ENCODE assay signal across 22 cellular contexts in genomic region chr4:18050448-18050847, GRCh38.
"Had no signal": no experiment of that assay in that cellular context is flagged by ENCODE, and none has a peak within 500 bp of the region (broad histone marks: within the 10 kb centered on the region; RNA-seq: fewer than 3 reads in every experiment).

No MANE protein-coding gene starts in this region.

- H3K27ac ChIP-seq: HL-60, KMS-11, SJSA1, SK-N-MC had no signal

- DNase-seq: Kasumi-1, MM.1S, NCI-H1048, NCI-H1105 treated with DMSO at 0.1 percent for 48 hours, NCI-H1417 treated with DMSO at 0.1 percent for 48 hours, NCI-H146, NCI-H1694 treated with DMSO at 0.1 percent for 48 hours, NCI-H1930, NCI-H2081, NCI-H2107, NCI-H2227 treated with DMSO at 0.1 percent for 48 hours, NCI-H524, NCI-H526 treated with DMSO at 0.1 percent for 48 hours, NCI-H774, Right ventricle myocardium superior, RPMI8226, SIG-M5 had no signal

- H3K4me3 ChIP-seq: K562, SJSA1, SK-N-MC had no signal

- ATAC-seq: K562 had no signal
